In genomic region chr19:57849666-57850473, GRCh38 we compare ENCODE assay signal across 8 cellular contexts. TPM values are rescaled to one million over a fixed set of nuclear protein-coding genes. Genes with fewer than 3 reads are reported as not detected.
DNase-seq lines count a peak whose midpoint lies in the region; ATAC-seq and TF ChIP-seq lines count a peak whose summit lies in the region.
"Not testable (repeated sequence)": the region's sequence is repeated elsewhere in the genome, so short reads cannot be mapped to it uniquely, and the experiment has no call there.

TSS of gene ZNF587 (plus strand) at chr19:57849859. CDS start at chr19:57850039, 180 bp downstream.

- peak within 1 kb of the TSS in 10 of 12 donors; percentile 16 to 86 (median 65) for H3K27ac ChIP-seq in heart left ventricle
- peak within 1 kb of the TSS; percentile 74 for H3K27ac ChIP-seq in trophoblast cell (ENCODE audit: low read depth, low read length)
- peak within 1 kb of the TSS; percentile 43 to 69 for H3K27ac ChIP-seq in tibial artery

- DNase-seq in GM10266 (ENCODE audit: extremely low spot score) (peak; percentile 74), NCI-H1105 (lab: John Stamatoyannopoulos, UW) (peak; percentile 90), T follicular helper cell (ENCODE audit: low read depth) (peak; percentile 71), heart left ventricle (peak; percentile 74 to 80 (median 75)), trophoblast cell (peak; percentile 71 to 86), tibial artery (peak; percentile 58 to 77)
- peak; percentile 48 for DNase-seq in activated naive CD8-positive, alpha-beta T cell treated with anti-CD3 and anti-CD28 coated beads, Interleukin-2, amount 50 U/mL, for 16 hours (ENCODE audit: low read depth, low spot score)

- peak; percentile 95 for ATAC-seq in HG02623 (IDR thresholded peaks at IDR 0.05; ENCODE audit: unreplicated experiment)
- ATAC-seq in heart left ventricle = peak; percentile 92 to 98 (median 96)

- peak within 1 kb of the TSS; percentile 78 for H3K4ac ChIP-seq in trophoblast cell (ENCODE audit: low read depth, low read length)

- H3K23ac ChIP-seq in trophoblast cell (ENCODE audit: low read length) = not testable (repeated sequence)

- peak within 1 kb of the TSS; percentile 41 to 88 (median 76) for H3K4me3 ChIP-seq in heart left ventricle
- peak within 1 kb of the TSS; percentile 94 for H3K4me3 ChIP-seq in trophoblast cell (ENCODE audit: low read depth, low read length)
- peak within 1 kb of the TSS; percentile 67 to 69 for H3K4me3 ChIP-seq in tibial artery

- H4K12ac ChIP-seq in trophoblast cell (ENCODE audit: low read depth, low read length) = peak within 1 kb of the TSS; percentile 51

- H3K9ac ChIP-seq in trophoblast cell (ENCODE audit: low read length) = peak within 1 kb of the TSS; percentile 88

- WGBS in heart left ventricle, 4 donors = 0 to 1% (median 0%) methylated on average over 28 to 42 of the region's 42 CpGs
- WGBS in trophoblast cell (ENCODE audit: extremely low coverage, insufficient coverage, insufficient read length) = no CpG with 5 or more reads among the region's 42 CpGs

- intact Hi-C loops in heart left ventricle (cut with DNase I); tibial artery (cut with DNase I; ENCODE audit: low total_unique reads): not testable (repeated sequence)

- H3K79me1 ChIP-seq in trophoblast cell (ENCODE audit: low read length) = not testable (repeated sequence)

- not testable (repeated sequence) for H3K79me2 ChIP-seq in trophoblast cell (ENCODE audit: control insufficient read depth, insufficient read depth, low read length, poor library complexity)

- TF ChIP-seq CTCF in GM10266 (IDR thresholded peaks at IDR 0.05; ENCODE audit: control insufficient read depth, insufficient read depth, low read depth, missing control alignments); heart left ventricle (IDR thresholded peaks at IDR 0.05); tibial artery (IDR thresholded peaks at IDR 0.05): not testable (repeated sequence)

- TF ChIP-seq POLR2A in heart left ventricle (IDR thresholded peaks at IDR 0.05) = not testable (repeated sequence)

- H2BK12ac ChIP-seq in trophoblast cell (ENCODE audit: low read length) = not testable (repeated sequence)

- H3K36me3 ChIP-seq in heart left ventricle (peaks cover 0 to 31% (median 13%) of the 10 kb centered on the region in 9 donors), trophoblast cell (ENCODE audit: control insufficient read depth in 1 of 2, insufficient read depth in 2 of 2, low read length in 2 of 2) (peaks cover 12 to 17% of the 10 kb centered on the region in 2 experiments), tibial artery (peaks cover 20 to 36% (median 28%) of the 10 kb centered on the region in 3 donors)

- H2BK5ac ChIP-seq in trophoblast cell (ENCODE audit: low read depth, low read length, poor library complexity) = peak within 1 kb of the TSS; percentile 72

- peak within 1 kb of the TSS; percentile 66 for H3K4me2 ChIP-seq in trophoblast cell (ENCODE audit: low read length)

- peak within 1 kb of the TSS; percentile 87 for H2AK5ac ChIP-seq in trophoblast cell (ENCODE audit: low read length)

- not testable (repeated sequence) for H3K27me3 ChIP-seq in heart left ventricle; trophoblast cell (ENCODE audit: insufficient read depth, low read length); tibial artery

- peak within 1 kb of the TSS; percentile 71 for H2BK120ac ChIP-seq in trophoblast cell (ENCODE audit: insufficient read depth, low read length, poor library complexity)

- peak within 1 kb of the TSS; percentile 93 for H3K14ac ChIP-seq in trophoblast cell (ENCODE audit: low read length)

- H3K18ac ChIP-seq in trophoblast cell (ENCODE audit: low read length) = peak within 1 kb of the TSS; percentile 73

- H3K9me3 ChIP-seq in heart left ventricle; trophoblast cell (ENCODE audit: insufficient read depth, low read depth, low read length): not testable (repeated sequence)
- H3K9me3 ChIP-seq in tibial artery = peaks cover 0 to 26% (median 0%) of the 10 kb centered on the region in 3 donors

- peak within 1 kb of the TSS; percentile 90 for H4K91ac ChIP-seq in trophoblast cell (ENCODE audit: low read depth, low read length)

- peak within 1 kb of the TSS; percentile 81 for H4K8ac ChIP-seq in trophoblast cell (ENCODE audit: low read depth, low read length)

- H3K4me1 ChIP-seq in heart left ventricle = peaks cover 3 to 23% (median 13%) of the 10 kb centered on the region in 12 donors
- H3K4me1 ChIP-seq in trophoblast cell (ENCODE audit: control insufficient read depth in 1 of 2, insufficient read depth in 2 of 2, low read length in 2 of 2) = not testable (repeated sequence)
- H3K4me1 ChIP-seq in tibial artery = peaks cover 0 to 13% (median 9%) of the 10 kb centered on the region in 4 donors

- H2AFZ ChIP-seq in trophoblast cell (ENCODE audit: insufficient read depth, low read length, poor library complexity) = not testable (repeated sequence)

RNA-seq across cellular contexts. Expression of gene ZNF587, which starts in this region (rescaled TPM):
- total RNA-seq in heart left ventricle = 10 to 100 TPM in 7 of 9 donors, 1 to 10 TPM in 2; 9.4 to 25.4 (median 15.0) TPM
- polyA plus RNA-seq in heart left ventricle = 10 to 100 TPM in 1 of 2 donors, 1 to 10 TPM in 1; 8.9 to 23.3 TPM
- polyA plus RNA-seq in trophoblast cell (2013) = 18.5 and 19.9 TPM in 2 replicates

Comparison
In these comparisons a context has a peak if more than half of its experiments do, and no peak if none do; other contexts are left out.
1. Peak in every context shown above with its lines: DNase-seq, ATAC-seq, H3K4me3 ChIP-seq and H3K27ac ChIP-seq.